ENCODE assay signal across 8 cellular contexts in the genomic region with DNA sequence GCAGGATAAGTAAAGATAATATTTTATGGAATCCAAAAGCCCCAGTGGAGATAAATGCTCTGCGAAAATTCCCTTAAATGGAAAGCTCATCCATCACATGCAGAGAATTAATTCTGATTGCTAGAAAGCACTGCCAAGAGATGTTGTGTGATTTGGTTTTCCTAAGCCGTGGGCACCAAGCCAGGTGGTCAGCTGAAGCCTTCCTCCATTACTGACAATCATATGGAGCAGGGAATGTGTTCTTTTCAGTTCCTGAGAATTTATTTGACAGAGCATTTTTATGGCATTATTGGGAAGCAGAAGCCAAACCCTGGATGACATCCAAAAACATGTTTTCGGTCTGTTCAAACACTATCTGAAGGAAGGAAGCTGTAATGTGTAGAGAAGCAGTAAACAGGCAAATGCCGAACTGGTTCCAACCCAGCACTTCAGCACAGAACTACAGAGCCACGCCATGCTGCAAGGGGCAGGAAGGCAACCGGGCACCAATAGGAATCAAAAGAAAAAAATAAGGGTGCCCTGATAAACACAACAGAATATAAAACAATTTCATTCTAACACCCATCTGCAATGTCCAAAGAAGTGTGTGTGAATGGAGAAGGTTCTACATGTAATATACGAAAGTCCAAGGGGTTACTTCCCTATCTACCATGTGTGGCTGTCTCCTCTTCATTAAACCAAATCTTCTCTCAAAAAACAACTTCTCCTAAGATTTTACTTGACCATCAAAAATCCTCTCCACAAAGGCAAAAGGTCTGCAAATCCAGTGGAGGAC. TPM values are rescaled to one million over a fixed set of nuclear protein-coding genes. Genes with fewer than 3 reads are reported as not detected.
DNase-seq lines count a peak whose midpoint lies in the region; ATAC-seq and TF ChIP-seq lines count a peak whose summit lies in the region.

No MANE protein-coding gene starts in this region.

- no peak overlapping the region for H3K4me3 Mint-ChIP-seq in chondrocyte (ENCODE audit: unreplicated experiment)

- DNase-seq in NCI-H82 (lab: John Stamatoyannopoulos, UW) (peak; percentile 16), NCI-H82 treated with DMSO at 0.1 percent for 48 hours (lab: John Stamatoyannopoulos, UW; ENCODE audit: unreplicated experiment) (no peak), chondrocyte (ENCODE audit: low spot score) (no peak), left lung (no peak), uterus (peak; percentile 50 to 71), GM13976 (ENCODE audit: low spot score) (no peak), NCI-H345 treated with DMSO at 0.1 percent for 48 hours (lab: John Stamatoyannopoulos, UW; ENCODE audit: unreplicated experiment) (no peak)
- no peak for DNase-seq in stimulated activated naive CD4-positive, alpha-beta T cell treated with Interleukin-2 at 50 U/mL for 16 hours (lab: John Stamatoyannopoulos, UW)

- H3K27me3 ChIP-seq in left lung (no peaks in the 10 kb centered on the region), uterus (no peaks in the 10 kb centered on the region)

- no peaks in the 10 kb centered on the region for H3K27me3 Mint-ChIP-seq in chondrocyte (ENCODE audit: low read depth)

- in situ Hi-C loops in GM13976 (cut with MboI; ENCODE audit: low sequenced_read_pairs, unreplicated experiment) = no loop called here

- H3K27ac ChIP-seq in left lung = no peak overlapping the region
- H3K27ac ChIP-seq in uterus = peak overlapping the region; percentile 43 to 60

- no peaks in the 10 kb centered on the region for H3K9me3 Mint-ChIP-seq in chondrocyte (ENCODE audit: low read depth)

- H3K27ac Mint-ChIP-seq in chondrocyte (ENCODE audit: unreplicated experiment) = peak overlapping the region; percentile 28

- H3K4me1 ChIP-seq in left lung (peaks cover 7 to 13% of the 10 kb centered on the region in 2 donors), uterus (peaks cover 10 to 13% of the 10 kb centered on the region in 2 donors)

- no peaks in the 10 kb centered on the region for H3K9me3 ChIP-seq in left lung
- no peaks in the 10 kb centered on the region for H3K9me3 ChIP-seq in uterus

- no peak for TF ChIP-seq POLR2A in uterus (IDR thresholded peaks at IDR 0.05)

- intact Hi-C loops in left lung (cut with DNase I) = no loop called here
- intact Hi-C loops in uterus (cut with DNase I; ENCODE audit: low total_unique reads) = no loop called here

- peaks cover 17% of the 10 kb centered on the region for H3K4me1 Mint-ChIP-seq in chondrocyte (ENCODE audit: low read depth)

- TF ChIP-seq CTCF in chondrocyte (IDR thresholded peaks at IDR 0.05) (no peak), left lung (IDR thresholded peaks at IDR 0.05) (no peak), uterus (IDR thresholded peaks at IDR 0.05) (no peak), GM13976 (IDR thresholded peaks at IDR 0.05; ENCODE audit: borderline replicate concordance, control extremely low read depth, extremely low read depth, insufficient read depth, missing control alignments) (no peak)

- H3K36me3 ChIP-seq in left lung = no peaks in the 10 kb centered on the region
- no peaks in the 10 kb centered on the region for H3K36me3 ChIP-seq in uterus

- H3K4me3 ChIP-seq in left lung = no peak overlapping the region
- H3K4me3 ChIP-seq in uterus = no peak overlapping the region

- H3K36me3 Mint-ChIP-seq in chondrocyte (ENCODE audit: low read depth) = peaks cover 2% of the 10 kb centered on the region

- ATAC-seq in left lung = peak; percentile 55

RNA-seq across cellular contexts. Expression of a gene that starts 12.3 kb away (rescaled TPM):
- 42.6 to 45.1 TPM (median 45.0 TPM) in 3 replicates for total RNA-seq in chondrocyte
- 10 to 100 TPM; 20.2 to 26.0 TPM for total RNA-seq in left lung
- total RNA-seq in uterus = 10 to 100 TPM in 3 of 4 donors, 1 to 10 TPM in 1; 10.0 to 22.7 (median 15.1) TPM

Comparison
In these comparisons a context has a peak if more than half of its experiments do, and no peak if none do; other contexts are left out.
1. DNase-seq: peak in NCI-H82 (single experiment) and uterus (2 of 2); none in NCI-H82 treated with DMSO at 0.1 percent for 48 hours (single experiment), chondrocyte (single experiment), left lung (0 of 2), stimulated activated naive CD4-positive, alpha-beta T cell treated with Interleukin-2 at 50 U/mL for 16 hours (single experiment), GM13976 (single experiment) and NCI-H345 treated with DMSO at 0.1 percent for 48 hours (single experiment).
2. H3K27ac ChIP-seq: peak in uterus (2 of 2); none in left lung (0 of 2).